25 cellular contexts compared by ENCODE assay signal in genomic region chr11:70169632-70170031, GRCh38.
"Had no signal": no experiment of that assay in that cellular context is flagged by ENCODE, and none has a peak within 500 bp of the region (broad histone marks: within the 10 kb centered on the region; RNA-seq: fewer than 3 reads in every experiment).

No MANE protein-coding gene starts in this region.

- DNase-seq: dermis blood vessel endothelial cell; hypothalamus; immature natural killer cell; islet precursor cell; kidney glomerular epithelial cell; left colon; left ventricle myocardium superior; mesenchymal stem cell; mucosa of descending colon; naive B cell; psoas muscle; stimulated activated CD4-positive, alpha-beta T cell treated with anti-CD3 and anti-CD28 coated beads, Interleukin-12 subunit alpha, Interleukin-12 subunit beta, amount 100 ng/mL, for 4 hours; stimulated activated CD4-positive, alpha-beta T cell treated with anti-CD3 and anti-CD28 coated beads, Interleukin-1b, Interleukin-23, amount 100 ng/mL, for 48 hours; stimulated activated CD4-positive, alpha-beta T cell treated with anti-CD3 and anti-CD28 coated beads, Interleukin-4, amount 100 ng/mL, for 1 hour; stimulated activated CD8-positive, alpha-beta memory T cell treated with anti-CD3 and anti-CD28 coated beads, Interleukin-4, amount 100 ng/mL, for 48 hours; stimulated activated naive CD4-positive, alpha-beta T cell; stimulated activated naive CD8-positive, alpha-beta T cell treated with anti-CD3 and anti-CD28 coated beads, Interleukin-15, amount 100 ng/mL, for 72 hours; thyroid gland; trophoblast cell had no signal

- H3K27ac ChIP-seq: coronary artery, psoas muscle, thyroid gland had no signal

- FAIRE-seq: frontal cortex had no signal

- ATAC-seq: left colon; left ventricle myocardium superior; mucosa of descending colon; natural killer cell treated with Interleukin-12 subunit alpha and Interleukin-12 subunit beta and Interleukin-15 and Interleukin-18, amount 100 ng/mL, for 72 hours; psoas muscle; sciatic nerve; stimulated activated naive CD8-positive, alpha-beta T cell treated with anti-CD3 and anti-CD28 coated beads, Interleukin-15, amount 100 ng/mL, for 72 hours had no signal

- H3K4me3 ChIP-seq: coronary artery, lung, mucosa of descending colon, psoas muscle, smooth muscle cell, thyroid gland had no signal

- H3K4me2 ChIP-seq: smooth muscle cell had no signal

- H3K9me3 ChIP-seq: mucosa of descending colon, psoas muscle, thyroid gland had no signal

- H3K27me3 ChIP-seq: thyroid gland had no signal

- H3K4me1 ChIP-seq: psoas muscle, thyroid gland had no signal
